In the genomic region with DNA sequence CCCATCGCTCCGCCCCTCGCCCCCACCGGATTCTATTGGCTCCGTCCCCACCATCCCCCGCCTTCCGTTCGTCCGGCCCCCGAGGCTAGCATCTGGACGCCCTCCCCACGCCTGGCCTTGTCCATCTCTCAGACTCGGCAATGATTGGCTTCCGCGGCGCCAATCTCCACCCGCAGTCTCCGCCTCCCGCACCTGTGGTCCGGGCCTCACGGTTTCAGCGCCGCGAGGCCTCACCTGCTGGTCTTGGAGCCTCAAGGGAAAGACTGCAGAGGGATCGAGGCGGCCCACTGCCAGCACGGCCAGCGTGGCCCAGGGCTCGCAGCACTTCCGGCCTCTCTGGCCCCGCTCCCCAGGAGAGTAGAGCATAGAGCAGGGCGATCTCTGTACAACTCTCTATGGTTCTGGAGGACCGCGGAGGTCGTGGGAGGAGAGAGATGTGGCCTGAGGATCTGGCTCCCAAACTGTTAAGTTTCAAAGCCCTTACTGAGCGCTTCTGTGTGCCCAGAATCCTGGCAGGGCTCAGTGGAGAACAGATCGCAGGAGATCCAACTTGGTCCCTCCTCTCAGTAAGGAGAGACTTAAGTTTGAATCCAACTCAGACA, we compare ENCODE assay signal across 8 cellular contexts. TPM values are rescaled to one million over a fixed set of nuclear protein-coding genes. Genes with fewer than 3 reads are reported as not detected.
A peak's percentile ranks its signal among the peaks of the same experiment; 100 is the strongest.
DNase-seq lines count a peak whose midpoint lies in the region; ATAC-seq, FAIRE-seq and TF ChIP-seq lines count a peak whose summit lies in the region.

Gene ERCC1, minus strand, starts transcription at position 329 of the 602 bp plus-strand sequence. CDS start 543 bp downstream, outside the sequence.

- ATAC-seq in GM21367 (IDR thresholded peaks at IDR 0.05; ENCODE audit: unreplicated experiment) (peak; percentile 56), esophagus mucosa (peak; percentile 86)
- ATAC-seq in stimulated activated naive CD8-positive, alpha-beta T cell treated with anti-CD3 and anti-CD28 coated beads, Interleukin-15, amount 100 ng/mL, for 72 hours: peak; percentile 90

- no peak for TF ChIP-seq CTCF in D721Med (IDR thresholded peaks at IDR 0.05; ENCODE audit: insufficient read depth, missing control alignments)

- peaks cover 78% of the 10 kb centered on the region for H3K4me1 Mint-ChIP-seq in stimulated activated naive CD8-positive, alpha-beta T cell treated with anti-CD3 and anti-CD28 coated beads, Interleukin-15, amount 100 ng/mL, for 72 hours

- H3K4me3 ChIP-seq in muscle layer of colon (ENCODE audit: low read depth in 1 of 2, low read length in 2 of 2): peak within 1 kb of the TSS; percentile 77 to 81

- H3K9ac ChIP-seq in muscle layer of colon (ENCODE audit: low read length): peak within 1 kb of the TSS; percentile 60

- H3K36me3 ChIP-seq in muscle layer of colon (ENCODE audit: insufficient read depth, low read length): peaks cover 16% of the 10 kb centered on the region

- peak within 1 kb of the TSS; percentile 93 for H3K27ac ChIP-seq in muscle layer of colon (ENCODE audit: low read depth, low read length)

- H3K27me3 Mint-ChIP-seq in stimulated activated naive CD8-positive, alpha-beta T cell treated with anti-CD3 and anti-CD28 coated beads, Interleukin-15, amount 100 ng/mL, for 72 hours: peaks cover 7% of the 10 kb centered on the region

- H3K9me3 Mint-ChIP-seq in stimulated activated naive CD8-positive, alpha-beta T cell treated with anti-CD3 and anti-CD28 coated beads, Interleukin-15, amount 100 ng/mL, for 72 hours: no peaks in the 10 kb centered on the region

- peak within 1 kb of the TSS; percentile 92 to 93 for H3K27ac Mint-ChIP-seq in stimulated activated naive CD8-positive, alpha-beta T cell treated with anti-CD3 and anti-CD28 coated beads, Interleukin-15, amount 100 ng/mL, for 72 hours

- no peaks in the 10 kb centered on the region for H3K9me3 ChIP-seq in muscle layer of colon (ENCODE audit: low read length)

- FAIRE-seq in D721Med (lab: Jason Lieb, UNC): no peak

- peak within 1 kb of the TSS; percentile 92 to 97 for H3K4me3 Mint-ChIP-seq in stimulated activated naive CD8-positive, alpha-beta T cell treated with anti-CD3 and anti-CD28 coated beads, Interleukin-15, amount 100 ng/mL, for 72 hours

- H3K4me1 ChIP-seq in muscle layer of colon (ENCODE audit: insufficient read depth, low read length): peaks cover 11% of the 10 kb centered on the region

- DNase-seq in D721Med (ENCODE audit: insufficient read length, low spot score) (peak; percentile 97), HT1080 (ENCODE audit: low read depth) (peak; percentile 95), NOMO-1 (lab: John Stamatoyannopoulos, UW; ENCODE audit: unreplicated experiment in 2 of 2) (peak; percentile 95 to 97)
- peak; percentile 93 for DNase-seq in activated CD8-positive, alpha-beta memory T cell treated with anti-CD3 and anti-CD28 coated beads, Interleukin-2, amount 50 U/mL, for 48 hours
- DNase-seq in stimulated activated naive CD8-positive, alpha-beta T cell treated with anti-CD3 and anti-CD28 coated beads, Interleukin-15, amount 100 ng/mL, for 72 hours: peak; percentile 78 to 88

- no peaks in the 10 kb centered on the region for H3K27me3 ChIP-seq in muscle layer of colon (ENCODE audit: control insufficient read depth in 1 of 2, insufficient read depth in 2 of 2, low read length in 2 of 2)

RNA-seq across cellular contexts. Expression of gene ERCC1, which starts in this region (rescaled TPM):
- 125 and 137 TPM in 2 replicates for total RNA-seq in HT1080 (2014; rRNA removed; shearing (Covaris generic))
- polyA plus RNA-seq in HT1080 (2015; cell fraction: cytosol; rRNA removed): 96.3 and 98.1 TPM in 2 replicates
- 99.8 and 118 TPM in 2 replicates for polyA plus RNA-seq in HT1080 (2015; cell fraction: nucleus; rRNA removed)
- 48.5 TPM for total RNA-seq in esophagus mucosa

Comparison
In these comparisons a context has a peak if more than half of its experiments do, and no peak if none do; other contexts are left out.
1. Peak in every context shown above with its lines: DNase-seq, ATAC-seq, H3K4me3 ChIP-seq and H3K27ac ChIP-seq.